Comparison of ENCODE assay signal across 1 cellular context in the genomic region with DNA sequence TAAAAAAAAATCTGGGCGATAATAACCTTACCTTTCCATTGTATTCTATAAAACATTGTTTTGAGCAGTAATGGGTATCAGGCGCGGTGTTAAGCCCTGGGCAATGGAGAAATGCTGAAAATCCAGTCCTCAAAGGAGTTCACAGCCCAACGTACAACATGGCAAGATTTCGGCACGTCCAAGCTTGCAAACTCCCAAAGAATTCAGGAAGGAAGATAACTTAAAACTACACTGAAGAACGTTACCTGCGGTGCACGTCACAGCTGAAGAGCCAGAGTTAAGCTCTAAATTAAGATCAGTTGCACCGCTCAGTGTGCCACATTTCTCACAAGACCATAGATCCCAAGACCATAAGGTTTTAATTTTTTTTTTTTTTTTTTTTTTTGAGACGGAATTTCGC.
TF ChIP-seq lines count a peak whose summit lies in the region.

No MANE protein-coding gene starts in this region.

TF ChIP-seq in HepG2, 621 proteins besides CTCF, POLR2A, EP300 and RAD21:
- TF ChIP-seq GLI4 (CRISPR knock-in tag; IDR thresholded peaks at IDR 0.05; ENCODE audit: borderline replicate concordance) = 0 out of 2 replicates have a peak, but pooled peaks have one; percentile 5
- TF ChIP-seq, protein P1, sequence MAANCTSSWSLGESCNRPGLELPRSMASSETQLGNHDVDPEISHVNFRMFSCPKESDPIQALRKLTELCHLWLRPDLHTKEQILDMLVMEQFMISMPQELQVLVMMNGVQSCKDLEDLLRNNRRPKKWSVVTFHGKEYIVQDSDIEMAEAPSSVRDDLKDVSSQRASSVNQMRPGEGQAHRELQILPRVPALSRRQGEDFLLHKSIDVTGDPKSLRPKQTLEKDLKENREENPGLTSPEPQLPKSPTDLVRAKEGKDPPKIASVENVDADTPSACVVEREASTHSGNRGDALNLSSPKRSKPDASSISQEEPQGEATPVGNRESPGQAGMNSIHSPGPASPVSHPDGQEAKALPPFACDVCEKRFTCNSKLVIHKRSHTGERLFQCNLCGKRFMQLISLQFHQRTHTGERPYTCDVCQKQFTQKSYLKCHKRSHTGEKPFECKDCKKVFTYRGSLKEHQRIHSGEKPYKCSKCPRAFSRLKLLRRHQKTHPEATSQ (CRISPR knock-in tag; IDR thresholded peaks at IDR 0.05; ENCODE audit: borderline replicate concordance) = no peak
- 0 out of 2 replicates have a peak, but pooled peaks have one; percentile 14 for TF ChIP-seq GMEB1 (CRISPR knock-in tag; IDR thresholded peaks at IDR 0.05; ENCODE audit: borderline replicate concordance)
- TF ChIP-seq TCF7L2 (IDR thresholded peaks at IDR 0.05; ENCODE audit: low read depth, low read length) = no peak
- TF ChIP-seq CREB1 (IDR thresholded peaks at IDR 0.05) = no peak
- 0 out of 2 replicates have a peak, but pooled peaks have one; percentile 30 for TF ChIP-seq CREB1 (CRISPR knock-in tag; IDR thresholded peaks at IDR 0.05)
- TF ChIP-seq KMT2A (CRISPR knock-in tag; IDR thresholded peaks at IDR 0.05) = 0 out of 2 replicates have a peak, but pooled peaks have one; percentile 7
